Comparison of ENCODE assay signal across 9 cellular contexts in the genomic region with DNA sequence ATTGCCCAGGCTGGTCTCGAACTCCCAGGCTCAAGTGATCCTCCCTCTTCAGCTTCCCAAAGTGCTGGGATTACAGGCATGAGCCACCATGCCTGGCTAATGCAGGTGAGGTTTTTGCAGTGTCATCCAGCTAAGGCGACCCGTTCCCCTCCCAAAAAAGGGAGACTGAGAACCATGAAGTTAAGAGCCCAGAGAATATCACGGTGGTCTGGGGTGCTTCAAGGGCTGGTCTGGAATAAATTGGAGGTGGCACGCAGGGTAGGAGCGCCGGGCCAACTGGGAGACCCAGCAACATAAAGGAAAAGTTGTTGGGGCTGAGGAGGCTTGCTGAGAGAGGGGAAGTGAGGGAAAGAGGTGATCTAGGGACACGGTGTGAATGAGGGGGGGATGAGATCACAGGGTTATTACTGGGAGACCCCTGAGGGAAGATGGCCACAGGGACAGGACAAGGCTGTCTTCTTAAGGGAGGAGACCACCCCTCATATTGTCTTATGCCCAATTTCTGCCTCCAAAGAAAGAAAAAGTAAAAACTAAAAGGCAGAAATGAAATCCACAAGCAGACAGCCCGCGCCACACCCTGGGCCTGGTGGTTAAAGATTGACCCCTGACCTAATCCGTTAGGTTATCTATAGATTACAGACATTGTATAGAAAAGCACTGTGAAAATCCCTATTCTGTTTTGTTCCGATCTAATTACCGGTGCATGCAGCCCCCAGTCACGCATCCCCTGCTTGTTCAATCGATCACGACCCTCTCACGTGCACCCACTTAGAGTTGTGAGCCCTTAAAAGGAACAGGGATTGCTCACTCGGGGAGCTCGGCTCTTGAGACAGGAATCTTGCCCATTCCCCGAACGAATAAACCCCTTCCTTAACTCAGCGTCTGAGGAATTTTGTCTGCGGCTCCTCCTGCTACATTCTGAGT. TPM values are rescaled to one million over a fixed set of nuclear protein-coding genes. Genes with fewer than 3 reads are reported as not detected.
DNase-seq lines count a peak whose midpoint lies in the region; TF ChIP-seq lines count a peak whose summit lies in the region.
"Not testable (repeated sequence)": the region's sequence is repeated elsewhere in the genome, so short reads cannot be mapped to it uniquely, and the experiment has no call there.
"Had no signal": no experiment of that assay in that cellular context is flagged by ENCODE, and none has a peak within 500 bp of the region (broad histone marks: within the 10 kb centered on the region; RNA-seq: fewer than 3 reads in every experiment).

No MANE protein-coding gene starts in this region.

- intact Hi-C loops in A673 (cut with micrococcal nuclease; ENCODE audit: unreplicated experiment); breast epithelium (cut with DNase I; ENCODE audit: low total_unique reads): not testable (repeated sequence)

- H3K36me3 ChIP-seq in A673 (ENCODE audit: insufficient read depth, low read length, poor library complexity, severe bottlenecking); WERI-Rb-1; breast epithelium; iPS-20b (ENCODE audit: insufficient read depth, low read depth, low read length); parathyroid adenoma (ENCODE audit: control insufficient read depth, insufficient read depth, low read length): not testable (repeated sequence)

- peak overlapping the region; percentile 91 for H3K9ac ChIP-seq in iPS-20b (ENCODE audit: low read depth, low read length)
- not testable (repeated sequence) for H3K9ac ChIP-seq in parathyroid adenoma

- H3K4me2 ChIP-seq in parathyroid adenoma (ENCODE audit: low read length) = not testable (repeated sequence)

- peak overlapping the region; percentile 88 for H2AFZ ChIP-seq in parathyroid adenoma

- H3K27ac ChIP-seq in A673 (ENCODE audit: low read depth, low read length, poor library complexity, severe bottlenecking) = peak overlapping the region; percentile 91
- peak overlapping the region; percentile 85 for H3K27ac ChIP-seq in WERI-Rb-1
- peak overlapping the region; percentile 74 to 85 for H3K27ac ChIP-seq in breast epithelium
- not testable (repeated sequence) for H3K27ac ChIP-seq in iPS-20b (ENCODE audit: low read length); parathyroid adenoma

- H3K79me2 ChIP-seq in parathyroid adenoma = not testable (repeated sequence)

- not testable (repeated sequence) for H3K27me3 ChIP-seq in A673 (replicated peaks; ENCODE audit: insufficient read depth, low read depth, low read length, poor library complexity); WERI-Rb-1 (ENCODE audit: insufficient read depth, low read depth, severe bottlenecking); breast epithelium; iPS-20b (ENCODE audit: insufficient read depth, low read length); parathyroid adenoma (ENCODE audit: control insufficient read depth, insufficient read depth, low read length)

- H3K4me1 ChIP-seq in A673 (ENCODE audit: insufficient read depth, low read length, poor library complexity, severe bottlenecking) = peaks cover 12% of the 10 kb centered on the region
- H3K4me1 ChIP-seq in breast epithelium; iPS-20b (ENCODE audit: insufficient read depth, low read length); parathyroid adenoma: not testable (repeated sequence)

- H3K4me3 ChIP-seq in A673 (ENCODE audit: low read depth, low read length, poor library complexity, severe bottlenecking) = peak overlapping the region; percentile 48
- H3K4me3 ChIP-seq in WERI-Rb-1 (ENCODE audit: low read depth, low read length) = peak overlapping the region; percentile 64
- H3K4me3 ChIP-seq in breast epithelium = peak overlapping the region in 2 of 3 donors; percentile 56 to 68
- H3K4me3 ChIP-seq in iPS-20b (ENCODE audit: low read length) = peak overlapping the region; percentile 84
- H3K4me3 ChIP-seq in parathyroid adenoma (ENCODE audit: low read depth, low read length) = not testable (repeated sequence)

- TF ChIP-seq CTCF in A673 (conservative IDR thresholded peaks at IDR 0.05; ENCODE audit: low read depth, low read length); WERI-Rb-1 (IDR thresholded peaks at IDR 0.05; ENCODE audit: low read depth, low read length); breast epithelium (IDR thresholded peaks at IDR 0.05); parathyroid adenoma (IDR thresholded peaks at IDR 0.05): not testable (repeated sequence)

- not testable (repeated sequence) for BruUV-seq in A673 (replicated peaks; lab: Mats Ljungman, UMichigan)

- POLR2A ChIA-PET in A673 (lab: Charles Lee; ENCODE audit: low non-redundant PET) = not testable (repeated sequence)

- not testable (repeated sequence) for H3K9me3 ChIP-seq in A673 (ENCODE audit: low read depth, low read length, poor library complexity, severe bottlenecking); WERI-Rb-1 (ENCODE audit: severe bottlenecking); breast epithelium; iPS-20b (ENCODE audit: insufficient read depth, low read depth, low read length); parathyroid adenoma (ENCODE audit: control insufficient read depth, low read length)

- CTCF ChIA-PET in A673 (lab: Charles Lee) = not testable (repeated sequence)

- not testable (repeated sequence) for DNase-seq in A673 (ENCODE audit: low spot score); WERI-Rb-1; breast epithelium (ENCODE audit: low spot score in 2 of 2)
- DNase-seq in HuH-7.5 (ENCODE audit: low spot score) = peak; percentile 12

- not testable (repeated sequence) for TF ChIP-seq POLR2A in breast epithelium (IDR thresholded peaks at IDR 0.05)

RNA-seq across cellular contexts. Expression of a gene that starts 0.6 kb away (rescaled TPM):
- 2.3 and 5.5 TPM in 2 replicates for total RNA-seq in A673 (2021)
- total RNA-seq in breast epithelium = 100 to 1,000 TPM in 1 of 3 donors, 10 to 100 TPM in 2; 59.0 to 285 (median 78.7) TPM

RNA-seq across cellular contexts. Expression of a gene that starts 8.2 kb away (rescaled TPM):
- total RNA-seq in A673 (2021) = 9.4 and 10.4 TPM in 2 replicates
- total RNA-seq in breast epithelium = 1,000 to 10,000 TPM in 2 of 3 donors, 100 to 1,000 TPM in 1; 439 to 1,162 (median 1,092) TPM

RNA-seq across cellular contexts. Expression of a gene that starts 22.7 kb away (rescaled TPM):
- total RNA-seq in A673 (2021) = 205 and 234 TPM in 2 replicates
- total RNA-seq in breast epithelium = 10 to 100 TPM; 32.9 to 48.2 (median 39.7) TPM

RNA-seq across cellular contexts. Expression of a gene that starts 28.3 kb away (rescaled TPM):
- total RNA-seq in A673 (2021) (not detected in 2 replicates), breast epithelium (not detected)
- total RNA-seq: body of pancreas, prostate gland, urinary bladder had no signal

RNA-seq across cellular contexts. Expression of a gene that starts 32.1 kb away (rescaled TPM):
- total RNA-seq in A673 (2021) (not detected in 2 replicates), breast epithelium (10 to 100 TPM in 1 of 3 donors, under 1 TPM in 1, not detected in 1; 0.48 to 10.7 TPM)
- total RNA-seq: body of pancreas, prostate gland, urinary bladder had no signal

Comparison
In these comparisons a context has a peak if more than half of its experiments do, and no peak if none do; other contexts are left out.
1. RNA of a gene that starts 8.2 kb away (total RNA-seq): 439 to 1,162 TPM in breast epithelium; 9.4 to 10.4 TPM in A673; every median in the first group is over 10 times any median in the second.